In the genomic region with DNA sequence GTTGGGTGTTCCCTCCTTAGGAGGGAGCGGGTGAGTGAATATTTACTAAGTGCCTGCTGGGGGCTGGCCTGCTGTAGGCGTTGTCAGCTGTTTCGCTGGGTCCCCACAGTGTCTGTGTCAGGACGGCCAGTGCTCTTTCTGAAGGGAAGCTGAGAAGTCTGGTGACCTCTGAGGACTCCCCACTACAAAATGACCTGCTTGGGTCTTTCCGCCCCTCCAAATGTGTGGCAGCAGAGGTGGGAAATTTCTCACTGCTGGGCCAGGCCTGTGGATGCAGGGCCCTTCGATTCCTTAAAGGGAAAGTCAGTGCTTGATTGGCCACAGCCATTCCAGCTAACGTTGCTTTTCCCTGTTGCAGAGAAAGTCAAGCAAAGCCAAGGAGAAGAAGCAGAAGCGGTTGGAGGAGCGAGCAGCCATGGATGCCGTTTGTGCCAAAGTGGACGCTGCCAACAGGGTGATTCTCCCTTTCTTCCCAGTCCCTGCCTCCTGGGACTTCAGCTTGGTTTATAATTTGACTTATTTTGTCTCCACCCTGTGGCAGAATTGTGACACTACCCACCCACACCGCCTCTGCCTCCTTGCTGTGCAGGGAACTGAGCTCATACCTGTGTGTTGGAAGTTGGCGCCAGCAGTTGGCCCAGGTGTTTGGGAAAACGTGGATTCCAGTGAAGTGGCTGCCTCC, we compare ENCODE assay signal across 1 cellular context.
TF ChIP-seq lines count a peak whose summit lies in the region.

No MANE protein-coding gene starts in this region.

TF ChIP-seq in HepG2, 621 proteins besides CTCF, POLR2A, EP300 and RAD21 (continued from another document and continues in another):
- TF ChIP-seq, protein P1, sequence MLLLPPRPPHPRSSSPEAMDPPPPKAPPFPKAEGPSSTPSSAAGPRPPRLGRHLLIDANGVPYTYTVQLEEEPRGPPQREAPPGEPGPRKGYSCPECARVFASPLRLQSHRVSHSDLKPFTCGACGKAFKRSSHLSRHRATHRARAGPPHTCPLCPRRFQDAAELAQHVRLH (CRISPR knock-in tag; IDR thresholded peaks at IDR 0.05; ENCODE audit: borderline replicate concordance, low read depth) = no peak
- TF ChIP-seq, protein P2, sequence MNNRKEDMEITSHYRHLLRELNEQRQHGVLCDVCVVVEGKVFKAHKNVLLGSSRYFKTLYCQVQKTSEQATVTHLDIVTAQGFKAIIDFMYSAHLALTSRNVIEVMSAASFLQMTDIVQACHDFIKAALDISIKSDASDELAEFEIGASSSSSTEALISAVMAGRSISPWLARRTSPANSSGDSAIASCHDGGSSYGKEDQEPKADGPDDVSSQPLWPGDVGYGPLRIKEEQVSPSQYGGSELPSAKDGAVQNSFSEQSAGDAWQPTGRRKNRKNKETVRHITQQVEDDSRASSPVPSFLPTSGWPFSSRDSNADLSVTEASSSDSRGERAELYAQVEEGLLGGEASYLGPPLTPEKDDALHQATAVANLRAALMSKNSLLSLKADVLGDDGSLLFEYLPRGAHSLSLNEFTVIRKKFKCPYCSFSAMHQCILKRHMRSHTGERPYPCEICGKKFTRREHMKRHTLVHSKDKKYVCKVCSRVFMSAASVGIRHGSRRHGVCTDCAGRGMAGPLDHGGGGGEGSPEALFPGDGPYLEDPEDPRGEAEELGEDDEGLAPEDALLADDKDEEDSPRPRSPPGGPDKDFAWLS (CRISPR knock-in tag; IDR thresholded peaks at IDR 0.05; ENCODE audit: borderline replicate concordance) = no peak
- TF ChIP-seq, protein P3, sequence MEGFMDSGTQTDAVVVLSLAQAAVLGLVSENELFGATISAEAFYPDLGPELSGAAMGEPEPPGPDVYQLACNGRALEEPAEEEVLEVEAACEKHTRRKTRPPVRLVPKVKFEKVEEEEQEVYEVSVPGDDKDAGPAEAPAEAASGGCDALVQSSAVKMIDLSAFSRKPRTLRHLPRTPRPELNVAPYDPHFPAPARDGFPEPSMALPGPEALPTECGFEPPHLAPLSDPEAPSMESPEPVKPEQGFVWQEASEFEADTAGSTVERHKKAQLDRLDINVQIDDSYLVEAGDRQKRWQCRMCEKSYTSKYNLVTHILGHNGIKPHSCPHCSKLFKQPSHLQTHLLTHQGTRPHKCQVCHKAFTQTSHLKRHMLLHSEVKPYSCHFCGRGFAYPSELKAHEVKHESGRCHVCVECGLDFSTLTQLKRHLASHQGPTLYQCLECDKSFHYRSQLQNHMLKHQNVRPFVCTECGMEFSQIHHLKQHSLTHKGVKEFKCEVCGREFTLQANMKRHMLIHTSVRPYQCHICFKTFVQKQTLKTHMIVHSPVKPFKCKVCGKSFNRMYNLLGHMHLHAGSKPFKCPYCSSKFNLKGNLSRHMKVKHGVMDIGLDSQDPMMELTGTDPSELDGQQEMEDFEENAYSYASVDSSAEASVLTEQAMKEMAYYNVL (CRISPR knock-in tag; IDR thresholded peaks at IDR 0.05; ENCODE audit: borderline replicate concordance) = no peak
- TF ChIP-seq, protein P4, sequence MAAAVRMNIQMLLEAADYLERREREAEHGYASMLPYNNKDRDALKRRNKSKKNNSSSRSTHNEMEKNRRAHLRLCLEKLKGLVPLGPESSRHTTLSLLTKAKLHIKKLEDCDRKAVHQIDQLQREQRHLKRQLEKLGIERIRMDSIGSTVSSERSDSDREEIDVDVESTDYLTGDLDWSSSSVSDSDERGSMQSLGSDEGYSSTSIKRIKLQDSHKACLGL (CRISPR knock-in tag; IDR thresholded peaks at IDR 0.05) = no peak
- TF ChIP-seq ZFX (CRISPR knock-in tag; IDR thresholded peaks at IDR 0.05; ENCODE audit: low read depth) (peak; percentile 24; the same call in 1 of the 2 replicates), ZNF570 (CRISPR knock-in tag; IDR thresholded peaks at IDR 0.05; ENCODE audit: borderline replicate concordance) (no peak), ZNF253 (CRISPR knock-in tag; IDR thresholded peaks at IDR 0.05; ENCODE audit: borderline replicate concordance) (no peak), MTA3 (CRISPR knock-in tag; IDR thresholded peaks at IDR 0.05) (no peak), SIX1 (CRISPR knock-in tag; IDR thresholded peaks at IDR 0.05; ENCODE audit: borderline replicate concordance) (no peak), ZIK1 (CRISPR knock-in tag; IDR thresholded peaks at IDR 0.05; ENCODE audit: borderline replicate concordance, low read depth) (0 out of 2 replicates have a peak, but pooled peaks have one; percentile 42), CHD2 (IDR thresholded peaks at IDR 0.05; ENCODE audit: low read depth, low read length) (no peak), ZNF274 (CRISPR knock-in tag; IDR thresholded peaks at IDR 0.05) (no peak), RAD51 (IDR thresholded peaks at IDR 0.05; ENCODE audit: borderline replicate concordance) (no peak), ZNF567 (CRISPR knock-in tag; IDR thresholded peaks at IDR 0.05; ENCODE audit: borderline replicate concordance) (no peak), BHLHE40 (IDR thresholded peaks at IDR 0.05; ENCODE audit: low read length) (no peak), GATA4 (IDR thresholded peaks at IDR 0.05; ENCODE audit: borderline replicate concordance, low read depth) (no peak), ZFY (CRISPR knock-in tag; IDR thresholded peaks at IDR 0.05) (peak; percentile 28; the same call in 1 of the 2 replicates), ZNF550 (CRISPR knock-in tag; IDR thresholded peaks at IDR 0.05; ENCODE audit: borderline replicate concordance) (no peak), NCOA5 (CRISPR knock-in tag; IDR thresholded peaks at IDR 0.05) (no peak), ZNF224 (CRISPR knock-in tag; IDR thresholded peaks at IDR 0.05) (no peak), ZNF703 (CRISPR knock-in tag; IDR thresholded peaks at IDR 0.05; ENCODE audit: borderline replicate concordance) (no peak), TOPORS (CRISPR knock-in tag; IDR thresholded peaks at IDR 0.05) (no peak), MEIS2 (CRISPR knock-in tag; IDR thresholded peaks at IDR 0.05) (no peak), MIXL1 (CRISPR knock-in tag; IDR thresholded peaks at IDR 0.05) (0 out of 2 replicates have a peak, but pooled peaks have one; percentile 20), ASH2L (IDR thresholded peaks at IDR 0.05; ENCODE audit: insufficient read length, low read depth, low read length) (peak; percentile 50), SP140L (CRISPR knock-in tag; IDR thresholded peaks at IDR 0.05; ENCODE audit: borderline replicate concordance) (no peak), ZNF180 (CRISPR knock-in tag; IDR thresholded peaks at IDR 0.05; ENCODE audit: borderline replicate concordance, low read depth) (no peak), FOXA1 (IDR thresholded peaks at IDR 0.05) (no peak), FOXA1 (CRISPR knock-in tag; IDR thresholded peaks at IDR 0.05) (no peak), HNRNPUL1 (IDR thresholded peaks at IDR 0.05; ENCODE audit: low read depth, low read length) (no peak), HOXA9 (CRISPR knock-in tag; IDR thresholded peaks at IDR 0.05; ENCODE audit: borderline replicate concordance) (no peak), PTBP1 (IDR thresholded peaks at IDR 0.05; ENCODE audit: low read depth, low read length, poor library complexity, severe bottlenecking) (no peak), CBFB (CRISPR knock-in tag; IDR thresholded peaks at IDR 0.05) (no peak), ZNF124 (CRISPR knock-in tag; IDR thresholded peaks at IDR 0.05) (0 out of 2 replicates have a peak, but pooled peaks have one; percentile 23), ATF7 (IDR thresholded peaks at IDR 0.05) (no peak), ATF7 (CRISPR knock-in tag; IDR thresholded peaks at IDR 0.05) (no peak)
- TF ChIP-seq, protein P5, sequence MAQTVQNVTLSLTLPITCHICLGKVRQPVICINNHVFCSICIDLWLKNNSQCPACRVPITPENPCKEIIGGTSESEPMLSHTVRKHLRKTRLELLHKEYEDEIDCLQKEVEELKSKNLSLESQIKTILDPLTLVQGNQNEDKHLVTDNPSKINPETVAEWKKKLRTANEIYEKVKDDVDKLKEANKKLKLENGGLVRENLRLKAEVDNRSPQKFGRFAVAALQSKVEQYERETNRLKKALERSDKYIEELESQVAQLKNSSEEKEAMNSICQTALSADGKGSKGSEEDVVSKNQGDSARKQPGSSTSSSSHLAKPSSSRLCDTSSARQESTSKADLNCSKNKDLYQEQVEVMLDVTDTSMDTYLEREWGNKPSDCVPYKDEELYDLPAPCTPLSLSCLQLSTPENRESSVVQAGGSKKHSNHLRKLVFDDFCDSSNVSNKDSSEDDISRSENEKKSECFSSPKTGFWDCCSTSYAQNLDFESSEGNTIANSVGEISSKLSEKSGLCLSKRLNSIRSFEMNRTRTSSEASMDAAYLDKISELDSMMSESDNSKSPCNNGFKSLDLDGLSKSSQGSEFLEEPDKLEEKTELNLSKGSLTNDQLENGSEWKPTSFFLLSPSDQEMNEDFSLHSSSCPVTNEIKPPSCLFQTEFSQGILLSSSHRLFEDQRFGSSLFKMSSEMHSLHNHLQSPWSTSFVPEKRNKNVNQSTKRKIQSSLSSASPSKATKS (CRISPR knock-in tag; IDR thresholded peaks at IDR 0.05) = no peak
- TF ChIP-seq, protein P6, sequence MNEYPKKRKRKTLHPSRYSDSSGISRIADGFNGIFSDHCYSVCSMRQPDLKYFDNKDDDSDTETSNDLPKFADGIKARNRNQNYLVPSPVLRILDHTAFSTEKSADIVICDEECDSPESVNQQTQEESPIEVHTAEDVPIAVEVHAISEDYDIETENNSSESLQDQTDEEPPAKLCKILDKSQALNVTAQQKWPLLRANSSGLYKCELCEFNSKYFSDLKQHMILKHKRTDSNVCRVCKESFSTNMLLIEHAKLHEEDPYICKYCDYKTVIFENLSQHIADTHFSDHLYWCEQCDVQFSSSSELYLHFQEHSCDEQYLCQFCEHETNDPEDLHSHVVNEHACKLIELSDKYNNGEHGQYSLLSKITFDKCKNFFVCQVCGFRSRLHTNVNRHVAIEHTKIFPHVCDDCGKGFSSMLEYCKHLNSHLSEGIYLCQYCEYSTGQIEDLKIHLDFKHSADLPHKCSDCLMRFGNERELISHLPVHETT (CRISPR knock-in tag; conservative IDR thresholded peaks at IDR 0.05) = no peak
- TF ChIP-seq, protein P7, sequence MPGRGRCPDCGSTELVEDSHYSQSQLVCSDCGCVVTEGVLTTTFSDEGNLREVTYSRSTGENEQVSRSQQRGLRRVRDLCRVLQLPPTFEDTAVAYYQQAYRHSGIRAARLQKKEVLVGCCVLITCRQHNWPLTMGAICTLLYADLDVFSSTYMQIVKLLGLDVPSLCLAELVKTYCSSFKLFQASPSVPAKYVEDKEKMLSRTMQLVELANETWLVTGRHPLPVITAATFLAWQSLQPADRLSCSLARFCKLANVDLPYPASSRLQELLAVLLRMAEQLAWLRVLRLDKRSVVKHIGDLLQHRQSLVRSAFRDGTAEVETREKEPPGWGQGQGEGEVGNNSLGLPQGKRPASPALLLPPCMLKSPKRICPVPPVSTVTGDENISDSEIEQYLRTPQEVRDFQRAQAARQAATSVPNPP (CRISPR knock-in tag; IDR thresholded peaks at IDR 0.05) = no peak
- TF ChIP-seq, protein P8, sequence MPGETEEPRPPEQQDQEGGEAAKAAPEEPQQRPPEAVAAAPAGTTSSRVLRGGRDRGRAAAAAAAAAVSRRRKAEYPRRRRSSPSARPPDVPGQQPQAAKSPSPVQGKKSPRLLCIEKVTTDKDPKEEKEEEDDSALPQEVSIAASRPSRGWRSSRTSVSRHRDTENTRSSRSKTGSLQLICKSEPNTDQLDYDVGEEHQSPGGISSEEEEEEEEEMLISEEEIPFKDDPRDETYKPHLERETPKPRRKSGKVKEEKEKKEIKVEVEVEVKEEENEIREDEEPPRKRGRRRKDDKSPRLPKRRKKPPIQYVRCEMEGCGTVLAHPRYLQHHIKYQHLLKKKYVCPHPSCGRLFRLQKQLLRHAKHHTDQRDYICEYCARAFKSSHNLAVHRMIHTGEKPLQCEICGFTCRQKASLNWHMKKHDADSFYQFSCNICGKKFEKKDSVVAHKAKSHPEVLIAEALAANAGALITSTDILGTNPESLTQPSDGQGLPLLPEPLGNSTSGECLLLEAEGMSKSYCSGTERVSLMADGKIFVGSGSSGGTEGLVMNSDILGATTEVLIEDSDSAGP (CRISPR knock-in tag; IDR thresholded peaks at IDR 0.05; ENCODE audit: borderline replicate concordance) = peak; percentile 85
- TF ChIP-seq, protein P9, sequence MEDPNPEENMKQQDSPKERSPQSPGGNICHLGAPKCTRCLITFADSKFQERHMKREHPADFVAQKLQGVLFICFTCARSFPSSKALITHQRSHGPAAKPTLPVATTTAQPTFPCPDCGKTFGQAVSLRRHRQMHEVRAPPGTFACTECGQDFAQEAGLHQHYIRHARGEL (CRISPR knock-in tag; IDR thresholded peaks at IDR 0.05) = peak; percentile 99
- TF ChIP-seq, protein P10, sequence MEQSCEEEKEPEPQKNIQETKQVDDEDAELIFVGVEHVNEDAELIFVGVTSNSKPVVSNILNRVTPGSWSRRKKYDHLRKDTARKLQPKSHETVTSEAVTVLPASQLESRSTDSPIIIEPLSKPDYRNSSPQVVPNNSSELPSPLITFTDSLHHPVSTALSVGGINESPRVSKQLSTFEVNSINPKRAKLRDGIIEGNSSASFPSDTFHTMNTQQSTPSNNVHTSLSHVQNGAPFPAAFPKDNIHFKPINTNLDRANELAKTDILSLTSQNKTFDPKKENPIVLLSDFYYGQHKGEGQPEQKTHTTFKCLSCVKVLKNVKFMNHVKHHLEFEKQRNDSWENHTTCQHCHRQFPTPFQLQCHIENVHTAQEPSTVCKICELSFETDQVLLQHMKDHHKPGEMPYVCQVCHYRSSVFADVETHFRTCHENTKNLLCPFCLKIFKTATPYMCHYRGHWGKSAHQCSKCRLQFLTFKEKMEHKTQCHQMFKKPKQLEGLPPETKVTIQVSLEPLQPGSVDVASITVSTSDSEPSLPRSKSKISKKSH (CRISPR knock-in tag; IDR thresholded peaks at IDR 0.05; ENCODE audit: borderline replicate concordance) = no peak
- TF ChIP-seq, protein P11, sequence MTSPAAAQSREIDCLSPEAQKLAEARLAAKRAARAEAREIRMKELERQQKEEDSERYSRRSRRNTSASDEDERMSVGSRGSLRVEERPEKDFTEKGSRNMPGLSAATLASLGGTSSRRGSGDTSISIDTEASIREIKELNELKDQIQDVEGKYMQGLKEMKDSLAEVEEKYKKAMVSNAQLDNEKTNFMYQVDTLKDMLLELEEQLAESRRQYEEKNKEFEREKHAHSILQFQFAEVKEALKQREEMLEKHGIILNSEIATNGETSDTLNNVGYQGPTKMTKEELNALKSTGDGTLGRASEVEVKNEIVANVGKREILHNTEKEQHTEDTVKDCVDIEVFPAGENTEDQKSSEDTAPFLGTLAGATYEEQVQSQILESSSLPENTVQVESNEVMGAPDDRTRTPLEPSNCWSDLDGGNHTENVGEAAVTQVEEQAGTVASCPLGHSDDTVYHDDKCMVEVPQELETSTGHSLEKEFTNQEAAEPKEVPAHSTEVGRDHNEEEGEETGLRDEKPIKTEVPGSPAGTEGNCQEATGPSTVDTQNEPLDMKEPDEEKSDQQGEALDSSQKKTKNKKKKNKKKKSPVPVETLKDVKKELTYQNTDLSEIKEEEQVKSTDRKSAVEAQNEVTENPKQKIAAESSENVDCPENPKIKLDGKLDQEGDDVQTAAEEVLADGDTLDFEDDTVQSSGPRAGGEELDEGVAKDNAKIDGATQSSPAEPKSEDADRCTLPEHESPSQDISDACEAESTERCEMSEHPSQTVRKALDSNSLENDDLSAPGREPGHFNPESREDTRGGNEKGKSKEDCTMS (CRISPR knock-in tag; conservative IDR thresholded peaks at IDR 0.05) = no peak
- TF ChIP-seq, protein P12, sequence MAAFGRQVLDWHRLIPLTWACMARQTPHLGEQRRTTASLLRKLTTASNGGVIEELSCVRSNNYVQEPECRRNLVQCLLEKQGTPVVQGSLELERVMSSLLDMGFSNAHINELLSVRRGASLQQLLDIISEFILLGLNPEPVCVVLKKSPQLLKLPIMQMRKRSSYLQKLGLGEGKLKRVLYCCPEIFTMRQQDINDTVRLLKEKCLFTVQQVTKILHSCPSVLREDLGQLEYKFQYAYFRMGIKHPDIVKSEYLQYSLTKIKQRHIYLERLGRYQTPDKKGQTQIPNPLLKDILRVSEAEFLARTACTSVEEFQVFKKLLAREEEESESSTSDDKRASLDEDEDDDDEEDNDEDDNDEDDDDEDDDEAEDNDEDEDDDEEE (CRISPR knock-in tag; IDR thresholded peaks at IDR 0.05) = no peak
